Comparison of ENCODE assay signal across 9 cellular contexts in genomic region chr16:31699601-31700000, GRCh38.
A peak's percentile ranks its signal among the peaks of the same experiment; 100 is the strongest.
DNase-seq lines count a peak whose midpoint lies in the region; ATAC-seq lines count a peak whose summit lies in the region.
"Had no signal": no experiment of that assay in that cellular context is flagged by ENCODE, and none has a peak within 500 bp of the region (broad histone marks: within the 10 kb centered on the region; RNA-seq: fewer than 3 reads in every experiment).

No MANE protein-coding gene starts in this region.

- no CpG with 5 or more reads among the region's 8 CpGs for WGBS in neuronal stem cell (ENCODE audit: extremely low coverage in 2 of 2, insufficient read length in 2 of 2, insufficient replicate concordance in 1 of 2), 2 donors

- no peak overlapping the region for H2BK15ac ChIP-seq in neuronal stem cell (ENCODE audit: low read length)

- peaks cover 0 to 13% (median under 1%) of the 10 kb centered on the region in 3 experiments for H3K27me3 ChIP-seq in neuronal stem cell (ENCODE audit: control insufficient read depth in 3 of 3, insufficient read depth in 3 of 3, low read depth in 1 of 3, low read length in 3 of 3)
- H3K27me3 ChIP-seq: uterus had no signal

- no peaks in the 10 kb centered on the region for H3K9me3 ChIP-seq in neuronal stem cell (replicated peaks in 1 of 2; ENCODE audit: control insufficient read depth in 2 of 2, insufficient read depth in 1 of 2, low read depth in 1 of 2, low read length in 2 of 2)
- H3K9me3 ChIP-seq: uterus had no signal

- peak overlapping the region in 1 of 2 donors; percentile 48 for H3K4me3 ChIP-seq in neuronal stem cell (ENCODE audit: low read length in 2 of 2)

- peaks cover 40% of the 10 kb centered on the region for H3K4me1 Mint-ChIP-seq in activated CD4-positive, alpha-beta T cell treated with anti-CD3 and anti-CD28 coated beads, Interleukin-2, amount 10 ng/mL, durations not matched to agents 7 days and 5 days
- H3K4me1 Mint-ChIP-seq in activated CD4-positive, alpha-beta T cell treated with anti-CD3 and anti-CD28 coated beads for 36 hours: peaks cover 26% of the 10 kb centered on the region
- peaks cover 14 to 20% (median 15%) of the 10 kb centered on the region in 3 donors for H3K4me1 Mint-ChIP-seq in IgD-negative memory B cell
- peaks cover 23 to 28% of the 10 kb centered on the region in 2 donors for H3K4me1 Mint-ChIP-seq in effector memory CD8-positive, alpha-beta T cell (ENCODE audit: low read depth in 2 of 2)

- peak overlapping the region; percentile 69 for H3K27ac Mint-ChIP-seq in activated CD4-positive, alpha-beta T cell treated with anti-CD3 and anti-CD28 coated beads, Interleukin-2, amount 10 ng/mL, durations not matched to agents 7 days and 5 days
- no peak overlapping the region for H3K27ac Mint-ChIP-seq in activated CD4-positive, alpha-beta T cell treated with anti-CD3 and anti-CD28 coated beads for 36 hours
- no peak overlapping the region for H3K27ac Mint-ChIP-seq in IgD-negative memory B cell
- peak overlapping the region in 1 of 2 donors; percentile 96 for H3K27ac Mint-ChIP-seq in effector memory CD8-positive, alpha-beta T cell

- no peak overlapping the region for H3K4me2 ChIP-seq in neuronal stem cell (ENCODE audit: insufficient read depth, low read length, poor library complexity, severe bottlenecking)

- no peak for ATAC-seq in activated CD4-positive, alpha-beta T cell treated with anti-CD3 and anti-CD28 coated beads for 36 hours
- ATAC-seq in effector memory CD8-positive, alpha-beta T cell (replicated peaks): no peak
- no peak for ATAC-seq in HG02884 (IDR thresholded peaks at IDR 0.05; ENCODE audit: unreplicated experiment)

- DNase-seq in activated CD4-positive, alpha-beta T cell treated with anti-CD3 and anti-CD28 coated beads, Interleukin-2, amount 10 ng/mL, durations not matched to agents 7 days and 5 days: no peak
- DNase-seq in activated CD4-positive, alpha-beta T cell treated with anti-CD3 and anti-CD28 coated beads for 36 hours: no peak
- DNase-seq in effector memory CD8-positive, alpha-beta T cell: no peak
- no peak for DNase-seq in neuronal stem cell (ENCODE audit: low spot score)
- no peak for DNase-seq in stimulated activated CD4-positive, alpha-beta T cell treated with anti-CD3 and anti-CD28 coated beads, Interleukin-2, amount 100 ng/mL, for 24 hours
- DNase-seq in NCI-H2081 treated with DMSO at 0.1 percent for 48 hours (lab: John Stamatoyannopoulos, UW): no peak

- H4K8ac ChIP-seq in neuronal stem cell (ENCODE audit: low read depth, low read length): no peak overlapping the region

- H3K23ac ChIP-seq in neuronal stem cell (ENCODE audit: low read depth, low read length, poor library complexity): no peak overlapping the region

- no peak overlapping the region for H2AK5ac ChIP-seq in neuronal stem cell (ENCODE audit: low read depth, low read length)

- no peak overlapping the region for H3K9ac ChIP-seq in neuronal stem cell (ENCODE audit: low read depth, low read length, poor library complexity)

- no peak overlapping the region for H3K14ac ChIP-seq in neuronal stem cell (ENCODE audit: low read length)

- H2BK5ac ChIP-seq in neuronal stem cell (ENCODE audit: low read length): no peak overlapping the region

- peaks cover 6% of the 10 kb centered on the region for H3K79me1 ChIP-seq in neuronal stem cell (ENCODE audit: low read depth, low read length)

- no peak overlapping the region for H3K27ac ChIP-seq in neuronal stem cell (replicated peaks; ENCODE audit: low read length)

- no peaks in the 10 kb centered on the region for H3K9me3 Mint-ChIP-seq in activated CD4-positive, alpha-beta T cell treated with anti-CD3 and anti-CD28 coated beads, Interleukin-2, amount 10 ng/mL, durations not matched to agents 7 days and 5 days
- H3K9me3 Mint-ChIP-seq in activated CD4-positive, alpha-beta T cell treated with anti-CD3 and anti-CD28 coated beads for 36 hours (ENCODE audit: low read depth): no peaks in the 10 kb centered on the region
- H3K9me3 Mint-ChIP-seq in IgD-negative memory B cell: no peaks in the 10 kb centered on the region
- no peaks in the 10 kb centered on the region for H3K9me3 Mint-ChIP-seq in effector memory CD8-positive, alpha-beta T cell

- H3K4me1 ChIP-seq in neuronal stem cell (ENCODE audit: control insufficient read depth in 2 of 2, insufficient read depth in 1 of 2, low read depth in 1 of 2, low read length in 2 of 2): peaks cover 0 to 4% of the 10 kb centered on the region in 2 donors
- H3K4me1 ChIP-seq: uterus had no signal

- CTCF ChIA-PET in activated CD4-positive, alpha-beta T cell treated with anti-CD3 and anti-CD28 coated beads, Interleukin-2, amount 10 ng/mL, durations not matched to agents 7 days and 5 days (lab: Charles Lee): interaction anchor here (0.6 to 1.6 kb wide), 2 partner anchors 198 to 240 kb away, joined by 3 read pairs; partner anchors contain the start of gene ARMC5
- CTCF ChIA-PET in activated CD4-positive, alpha-beta T cell treated with anti-CD3 and anti-CD28 coated beads for 36 hours (lab: Charles Lee): interaction anchor here (0.6 kb wide), 1 partner anchor 15 kb away, joined by 3 read pairs; no protein-coding TSS in a partner anchor

- peaks cover 31% of the 10 kb centered on the region for H3K36me3 Mint-ChIP-seq in activated CD4-positive, alpha-beta T cell treated with anti-CD3 and anti-CD28 coated beads, Interleukin-2, amount 10 ng/mL, durations not matched to agents 7 days and 5 days (ENCODE audit: low read depth)
- peaks cover 34% of the 10 kb centered on the region for H3K36me3 Mint-ChIP-seq in activated CD4-positive, alpha-beta T cell treated with anti-CD3 and anti-CD28 coated beads for 36 hours (ENCODE audit: low read depth)
- H3K36me3 Mint-ChIP-seq in IgD-negative memory B cell: peaks cover 3% of the 10 kb centered on the region
- peaks cover 35% of the 10 kb centered on the region for H3K36me3 Mint-ChIP-seq in effector memory CD8-positive, alpha-beta T cell (ENCODE audit: insufficient read depth)

- H3K27me3 Mint-ChIP-seq in activated CD4-positive, alpha-beta T cell treated with anti-CD3 and anti-CD28 coated beads, Interleukin-2, amount 10 ng/mL, durations not matched to agents 7 days and 5 days: no peaks in the 10 kb centered on the region
- H3K27me3 Mint-ChIP-seq in activated CD4-positive, alpha-beta T cell treated with anti-CD3 and anti-CD28 coated beads for 36 hours: no peaks in the 10 kb centered on the region
- H3K27me3 Mint-ChIP-seq in IgD-negative memory B cell: no peaks in the 10 kb centered on the region
- H3K27me3 Mint-ChIP-seq in effector memory CD8-positive, alpha-beta T cell: no peaks in the 10 kb centered on the region

- POLR2A ChIA-PET in activated CD4-positive, alpha-beta T cell treated with anti-CD3 and anti-CD28 coated beads, Interleukin-2, amount 10 ng/mL, durations not matched to agents 7 days and 5 days (lab: Charles Lee): no interaction called here
- POLR2A ChIA-PET in activated CD4-positive, alpha-beta T cell treated with anti-CD3 and anti-CD28 coated beads for 36 hours (lab: Charles Lee): no interaction called here

- H4K91ac ChIP-seq in neuronal stem cell (ENCODE audit: low read depth, low read length, poor library complexity): no peak overlapping the region

- peak overlapping the region; percentile 47 for H3K4me3 Mint-ChIP-seq in activated CD4-positive, alpha-beta T cell treated with anti-CD3 and anti-CD28 coated beads, Interleukin-2, amount 10 ng/mL, durations not matched to agents 7 days and 5 days
- no peak overlapping the region for H3K4me3 Mint-ChIP-seq in activated CD4-positive, alpha-beta T cell treated with anti-CD3 and anti-CD28 coated beads for 36 hours
- H3K4me3 Mint-ChIP-seq in IgD-negative memory B cell: peak overlapping the region in 3 of 4 donors; percentile 46 to 93 (median 54)
- H3K4me3 Mint-ChIP-seq in effector memory CD8-positive, alpha-beta T cell: peak overlapping the region; percentile 89 to 91

- no peak overlapping the region for H2BK120ac ChIP-seq in neuronal stem cell (ENCODE audit: low read depth, low read length)

- no peak overlapping the region for H2BK12ac ChIP-seq in neuronal stem cell (ENCODE audit: low read length)

- no peak overlapping the region for H3K4ac ChIP-seq in neuronal stem cell (ENCODE audit: low read length)

- H3K18ac ChIP-seq in neuronal stem cell (ENCODE audit: low read length): no peak overlapping the region

- peak overlapping the region; percentile 12 for H2AFZ ChIP-seq in neuronal stem cell (ENCODE audit: low read length)

- intact Hi-C loops in activated CD4-positive, alpha-beta T cell treated with anti-CD3 and anti-CD28 coated beads for 36 hours (cut with DNase I, micrococcal nuclease): loop anchor here in 1 of 2 experiments (5.0 kb wide), 1 partner anchor 242 kb away; the partner anchor contains the start of gene ARMC5

- H3K36me3 ChIP-seq in neuronal stem cell (replicated peaks in 1 of 2; ENCODE audit: control insufficient read depth in 2 of 2, insufficient read depth in 2 of 2, low read length in 2 of 2): peaks cover 20 to 22% of the 10 kb centered on the region in 2 donors
- H3K36me3 ChIP-seq: uterus had no signal
